14 cellular contexts compared by ENCODE assay signal in genomic region chr3:158102660-158103085, GRCh38. TPM values are rescaled to one million over a fixed set of nuclear protein-coding genes. Genes with fewer than 3 reads are reported as not detected.
A peak's percentile ranks its signal among the peaks of the same experiment; 100 is the strongest.
DNase-seq lines count a peak whose midpoint lies in the region; ATAC-seq, FAIRE-seq and TF ChIP-seq lines count a peak whose summit lies in the region.
"Had no signal": no experiment of that assay in that cellular context is flagged by ENCODE, and none has a peak within 500 bp of the region (broad histone marks: within the 10 kb centered on the region; RNA-seq: fewer than 3 reads in every experiment).

No MANE protein-coding gene starts in this region.

- H3K4me2 ChIP-seq in H9 (ENCODE audit: insufficient read depth, insufficient read length, low read length), result peak overlapping the region; percentile 71
- peak overlapping the region; percentile 76 to 99 for H3K4me2 ChIP-seq in H1 (ENCODE audit: insufficient read depth in 1 of 2, low read depth in 2 of 2, low read length in 2 of 2)

- H3T11ph ChIP-seq in H9 (ENCODE audit: low read length), result no peak overlapping the region

- ATAC-seq in CD4-positive, CD25-positive, alpha-beta regulatory T cell (ENCODE audit: low read depth in 2 of 2), result no peak
- no peak for ATAC-seq in aorta (ENCODE audit: low FRiP score)

- H3K23ac ChIP-seq in H9 (ENCODE audit: insufficient read length, low read depth, low read length) (no peak overlapping the region), H1 (ENCODE audit: insufficient read length) (no peak overlapping the region)

- no peaks in the 10 kb centered on the region for H3K79me1 ChIP-seq in H9 (ENCODE audit: insufficient read depth, low read depth, low read length, poor library complexity, severe bottlenecking)
- H3K79me1 ChIP-seq in H1 (ENCODE audit: low read depth, low read length), result no peaks in the 10 kb centered on the region

- H3K36me3 ChIP-seq in CD4-positive, CD25-positive, alpha-beta regulatory T cell (ENCODE audit: control insufficient read depth, insufficient read depth, low read length), result no peaks in the 10 kb centered on the region
- H3K36me3 ChIP-seq in H1 (ENCODE audit: control insufficient read depth in 2 of 4, insufficient read depth in 4 of 4, low read length in 3 of 4) (no peaks in the 10 kb centered on the region), aorta (ENCODE audit: control insufficient read depth in 1 of 2, insufficient read depth in 2 of 2, low read length in 1 of 2) (no peaks in the 10 kb centered on the region)

- H4K20me1 ChIP-seq in H9 (ENCODE audit: control insufficient read depth, insufficient read depth, insufficient read length) (no peaks in the 10 kb centered on the region), H1 (replicated peaks in 1 of 2; ENCODE audit: control insufficient read depth in 1 of 2, insufficient read depth in 2 of 2, low read length in 2 of 2) (peaks cover 2 to 19% of the 10 kb centered on the region in 2 experiments)

- H2BK12ac ChIP-seq in H9 (ENCODE audit: insufficient read length, low read depth, low read length), result no peak overlapping the region
- H2BK12ac ChIP-seq in H1 (ENCODE audit: low read depth, low read length), result no peak overlapping the region

- H3K18ac ChIP-seq in H9 (ENCODE audit: insufficient read length, low read depth, low read length), result no peak overlapping the region
- no peak overlapping the region for H3K18ac ChIP-seq in H1 (ENCODE audit: extremely low read depth, low read length)

- H3K4me3 ChIP-seq in CD4-positive, CD25-positive, alpha-beta regulatory T cell (ENCODE audit: low read depth, low read length), result no peak overlapping the region
- H3K4me3 ChIP-seq in H1 (ENCODE audit: extremely low read depth in 1 of 4, insufficient read depth in 2 of 4, low read depth in 3 of 4, low read length in 4 of 4), result peak overlapping the region; percentile 26 to 56 (median 30); a peak in 5 of 8 replicates
- no peak overlapping the region for H3K4me3 ChIP-seq in aorta (ENCODE audit: low read length in 2 of 2)

- H3K27ac Mint-ChIP-seq in CD4-positive, CD25-positive, alpha-beta regulatory T cell, result peak overlapping the region in 2 of 3 donors; percentile 52 to 53
- H3K27ac Mint-ChIP-seq in H9 (no peak overlapping the region; a peak in 1 of 7 replicates), nephron (no peak overlapping the region)

- no peak for DNase-seq in CD4-positive, CD25-positive, alpha-beta regulatory T cell
- peak; percentile 40 for DNase-seq in H9
- peak in 1 of 2 experiments; percentile 60 for DNase-seq in H1 (ENCODE audit: low read depth in 1 of 2, low spot score in 2 of 2)
- no peak for DNase-seq in NCI-H187 (lab: John Stamatoyannopoulos, UW)
- no peak for DNase-seq in NCI-H1105 treated with DMSO at 0.1 percent for 48 hours (lab: John Stamatoyannopoulos, UW)
- no peak for DNase-seq in NCI-H2171 (lab: John Stamatoyannopoulos, UW)
- no peak for DNase-seq in aorta
- DNase-seq: activated CD4-positive, alpha-beta T cell treated with anti-CD3 and anti-CD28 coated beads for 4 hours; anterior cingulate cortex; NCI-H526; stimulated activated CD8-positive, alpha-beta memory T cell treated with anti-CD3 and anti-CD28 coated beads, Interleukin-4, amount 100 ng/mL, for 48 hours had no signal

- H3K27me3 Mint-ChIP-seq in CD4-positive, CD25-positive, alpha-beta regulatory T cell, result peaks cover 99% of the 10 kb centered on the region
- H3K27me3 Mint-ChIP-seq in H9 (ENCODE audit: low read depth) (peaks cover 100% of the 10 kb centered on the region), nephron (ENCODE audit: low read depth) (peaks cover 98% of the 10 kb centered on the region)

- H3K4me1 ChIP-seq in CD4-positive, CD25-positive, alpha-beta regulatory T cell (ENCODE audit: control insufficient read depth, insufficient read depth, low read length, poor library complexity, severe bottlenecking), result peaks cover 55% of the 10 kb centered on the region
- H3K4me1 ChIP-seq in H9 (ENCODE audit: insufficient read depth, low read length), result no peaks in the 10 kb centered on the region
- peaks cover 0 to 20% (median 15%) of the 10 kb centered on the region in 4 experiments; a peak in 6 of 7 replicates for H3K4me1 ChIP-seq in H1 (replicated peaks in 1 of 4; ENCODE audit: control insufficient read depth in 3 of 4, insufficient read depth in 4 of 4, low read length in 3 of 4)
- no peaks in the 10 kb centered on the region for H3K4me1 ChIP-seq in aorta (ENCODE audit: control insufficient read depth in 1 of 2, insufficient read depth in 2 of 2, low read length in 2 of 2)

- H3K4ac ChIP-seq in H9 (ENCODE audit: low read depth, low read length) (no peak overlapping the region), H1 (replicated peaks; ENCODE audit: insufficient read length, low read depth, low read length) (no peak overlapping the region)

- no peak for TF ChIP-seq RAD21 in H1 (IDR thresholded peaks at IDR 0.05 in 1 of 2, conservative IDR thresholded peaks at IDR 0.05 in 1 of 2; ENCODE audit: low read depth in 2 of 2, low read length in 2 of 2)

- H4K5ac ChIP-seq in H9 (ENCODE audit: insufficient read length, low read depth, low read length) (no peak overlapping the region), H1 (ENCODE audit: insufficient read length, low read depth, low read length) (no peak overlapping the region)

- TF ChIP-seq POLR2A in H1 (IDR thresholded peaks at IDR 0.05; ENCODE audit: control extremely low read depth in 1 of 2, low read depth in 2 of 2, low read length in 2 of 2), result no peak

- H3K9me3 Mint-ChIP-seq in CD4-positive, CD25-positive, alpha-beta regulatory T cell, result peaks cover 0 to 11% (median 0%) of the 10 kb centered on the region in 7 donors
- H3K9me3 Mint-ChIP-seq in H9, result peaks cover 0 to 6% of the 10 kb centered on the region in 2 experiments; a peak in 2 of 5 replicates
- H3K9me3 Mint-ChIP-seq in nephron, result peaks cover 6% of the 10 kb centered on the region

- FAIRE-seq in H1 (lab: Jason Lieb, UNC), result no peak
- FAIRE-seq: endometrium had no signal

- no peaks in the 10 kb centered on the region for H3K36me3 Mint-ChIP-seq in CD4-positive, CD25-positive, alpha-beta regulatory T cell
- H3K36me3 Mint-ChIP-seq in H9 (ENCODE audit: insufficient read depth in 1 of 3, low read depth in 3 of 3), result no peaks in the 10 kb centered on the region; a peak in 1 of 7 replicates
- H3K36me3 Mint-ChIP-seq in nephron (ENCODE audit: low read depth), result no peaks in the 10 kb centered on the region

- no peak overlapping the region for H3K56ac ChIP-seq in H9 (ENCODE audit: insufficient read length, low read depth, low read length)
- H3K56ac ChIP-seq in H1 (replicated peaks; ENCODE audit: insufficient read length, low read depth, low read length), result peak overlapping the region; percentile 7

- no peak overlapping the region for H4K8ac ChIP-seq in H9 (replicated peaks; ENCODE audit: insufficient read length, low read depth, low read length)
- H4K8ac ChIP-seq in H1 (ENCODE audit: extremely low read depth, insufficient read depth, low read length), result no peak overlapping the region

- TF ChIP-seq CTCF in H9 (conservative IDR thresholded peaks at IDR 0.05) (no peak), H1 (IDR thresholded peaks at IDR 0.05; ENCODE audit: control extremely low read depth in 1 of 3, insufficient read depth in 1 of 3, low read depth in 1 of 3, low read length in 3 of 3) (no peak), nephron (IDR thresholded peaks at IDR 0.05; ENCODE audit: unreplicated experiment in 3 of 3) (no peak)

- H2AK5ac ChIP-seq in H9 (ENCODE audit: insufficient read length, low read length), result no peak overlapping the region
- no peak overlapping the region for H2AK5ac ChIP-seq in H1 (ENCODE audit: low read depth, low read length)

- H2BK5ac ChIP-seq in H9 (ENCODE audit: insufficient read length, low read length) (no peak overlapping the region), H1 (ENCODE audit: low read depth, low read length) (no peak overlapping the region)

- peak overlapping the region; percentile 33 to 80 (median 56) for H3K4me3 Mint-ChIP-seq in CD4-positive, CD25-positive, alpha-beta regulatory T cell
- H3K4me3 Mint-ChIP-seq in H9, result peak overlapping the region; percentile 56 to 89
- peak overlapping the region; percentile 26 to 50 (median 39) for H3K4me3 Mint-ChIP-seq in nephron

- H2BK15ac ChIP-seq in H9 (ENCODE audit: low read depth, low read length) (no peak overlapping the region), H1 (ENCODE audit: low read length) (no peak overlapping the region)

- WGBS in H9 (ENCODE audit: extremely low coverage, insufficient read length, low lambda C conversion rate), result no CpG with 5 or more reads among the region's 25 CpGs
- 6% methylated on average over 24 of the region's 25 CpGs; no CpG with 5 or more reads in 1 of the 2 experiments for WGBS in H1 (ENCODE audit: extremely low coverage in 1 of 2, insufficient coverage in 1 of 2, insufficient read length in 1 of 2, insufficient replicate concordance in 2 of 2, low coverage in 1 of 2, low lambda C conversion rate in 2 of 2, missing lambda C conversion rate in 1 of 2), 2 experiments
- WGBS in aorta, 2 donors, result 37 to 39% methylated on average over 25 of the region's 25 CpGs

- H3K23me2 ChIP-seq in H9 (ENCODE audit: insufficient read length, low read depth, low read length, poor library complexity, severe bottlenecking) (peaks cover 41% of the 10 kb centered on the region), H1 (ENCODE audit: low read depth, low read length) (peaks cover 37% of the 10 kb centered on the region; the same call in 1 of the 2 replicates)

- H3K27ac ChIP-seq in CD4-positive, CD25-positive, alpha-beta regulatory T cell (ENCODE audit: insufficient read depth, low read length, poor library complexity, severe bottlenecking), result no peak overlapping the region
- H3K27ac ChIP-seq in H9 (ENCODE audit: insufficient read length, low read depth, low read length), result no peak overlapping the region
- no peak overlapping the region for H3K27ac ChIP-seq in H1 (ENCODE audit: low read depth, low read length)
- H3K27ac ChIP-seq in aorta (ENCODE audit: low read depth in 1 of 2, low read length in 2 of 2), result no peak overlapping the region
- H3K27ac ChIP-seq: HL-60 had no signal

- intact Hi-C loops in aorta (cut with DNase I), result no loop called here

- H3K4me1 Mint-ChIP-seq in CD4-positive, CD25-positive, alpha-beta regulatory T cell, result peaks cover 12 to 56% (median 43%) of the 10 kb centered on the region in 4 donors
- peaks cover 48 to 59% of the 10 kb centered on the region in 2 experiments for H3K4me1 Mint-ChIP-seq in H9
- H3K4me1 Mint-ChIP-seq in nephron, result peaks cover 62% of the 10 kb centered on the region

- H3K9ac ChIP-seq in H9 (ENCODE audit: extremely low read depth, insufficient read length, low read length), result no peak overlapping the region
- no peak overlapping the region for H3K9ac ChIP-seq in H1 (replicated peaks in 1 of 4; ENCODE audit: extremely low read depth in 1 of 4, low read depth in 3 of 4, low read length in 3 of 4)

- H3K27me3 ChIP-seq in CD4-positive, CD25-positive, alpha-beta regulatory T cell (ENCODE audit: control insufficient read depth, insufficient read depth, low read length), result peaks cover 75% of the 10 kb centered on the region
- H3K27me3 ChIP-seq in H9 (ENCODE audit: insufficient read depth, low read length), result peaks cover 70% of the 10 kb centered on the region
- peaks cover 66 to 98% (median 89%) of the 10 kb centered on the region in 4 experiments for H3K27me3 ChIP-seq in H1 (replicated peaks in 1 of 4; ENCODE audit: control insufficient read depth in 3 of 4, extremely low read depth in 1 of 4, insufficient read depth in 3 of 4, low read length in 3 of 4)
- H3K27me3 ChIP-seq in aorta (ENCODE audit: control insufficient read depth in 1 of 2, insufficient read depth in 2 of 2, low read length in 1 of 2), result peaks cover 0 to 2% of the 10 kb centered on the region in 2 donors

- H3K14ac ChIP-seq in H9 (ENCODE audit: insufficient read depth, low read length), result no peak overlapping the region
- no peak overlapping the region for H3K14ac ChIP-seq in H1 (ENCODE audit: insufficient read length)

- POLR2A ChIA-PET in H1 (lab: Charles Lee; ENCODE audit: partially characterized antibody), result no interaction called here

- H4K91ac ChIP-seq in H9 (ENCODE audit: insufficient read length, low read depth, low read length) (no peak overlapping the region), H1 (replicated peaks; ENCODE audit: insufficient read length, low read length) (no peak overlapping the region)

- H2BK20ac ChIP-seq in H9 (ENCODE audit: low read depth, low read length, poor library complexity, severe bottlenecking), result no peak overlapping the region
- H2BK20ac ChIP-seq in H1 (ENCODE audit: low read length), result no peak overlapping the region

- no peak for TF ChIP-seq EP300 in H1 (IDR thresholded peaks at IDR 0.05; ENCODE audit: borderline replicate concordance in 1 of 2, low read depth in 2 of 2, low read length in 2 of 2)

- peaks cover 4 to 19% of the 10 kb centered on the region in 2 experiments for H3K9me3 ChIP-seq in CD4-positive, CD25-positive, alpha-beta regulatory T cell (ENCODE audit: control insufficient read depth in 2 of 2, low read length in 2 of 2)
- H3K9me3 ChIP-seq in H9 (ENCODE audit: control insufficient read depth, low read depth, low read length), result no peaks in the 10 kb centered on the region
- no peaks in the 10 kb centered on the region for H3K9me3 ChIP-seq in H1 (ENCODE audit: insufficient read depth in 2 of 2, low read depth in 1 of 2, low read length in 1 of 2)
- H3K9me3 ChIP-seq in aorta (ENCODE audit: control insufficient read depth, low read length), result no peaks in the 10 kb centered on the region

- H3K79me2 ChIP-seq in H9 (ENCODE audit: insufficient read depth, low read length) (no peaks in the 10 kb centered on the region), H1 (ENCODE audit: control insufficient read depth in 1 of 2, insufficient read depth in 2 of 2, low read length in 2 of 2) (no peaks in the 10 kb centered on the region)

- CTCF ChIA-PET in H1 (lab: Charles Lee; ENCODE audit: partially characterized antibody), result interaction anchor here (0.6 to 1.7 kb wide), 2 partner anchors 8 to 429 kb away, joined by 3 to 5 read pairs; no protein-coding TSS in a partner anchor

- H2BK120ac ChIP-seq in H9 (ENCODE audit: low read depth, low read length, poor library complexity, severe bottlenecking) (no peak overlapping the region), H1 (replicated peaks; ENCODE audit: low read depth, low read length) (no peak overlapping the region)

- H2AFZ ChIP-seq in H9 (ENCODE audit: low read length) (no peak overlapping the region), H1 (ENCODE audit: low read length) (no peak overlapping the region)

RNA-seq across cellular contexts. Expression of gene SHOX2, which starts 3.5 kb away (rescaled TPM):
- not detected for total RNA-seq in CD4-positive, CD25-positive, alpha-beta regulatory T cell
- polyA plus RNA-seq in CD4-positive, CD25-positive, alpha-beta regulatory T cell, result not detected
- total RNA-seq in H9 (2021) (not detected in 2 replicates), aorta (1 to 10 TPM in 1 of 2 donors, under 1 TPM in 1; 0.78 to 2.7 TPM)
- 0.11 and 0.29 TPM in 2 replicates for total RNA-seq in H1 (2021; fragmentation: NEBNext Ultra II Directional; extraction: Animal tissue kit (Norgen Biotek cat#: 25700))
- polyA plus RNA-seq in H1 (2011; rRNA removed) (0.03 TPM in 2 replicates), aorta (1 to 10 TPM; 1.1 to 2.6 TPM)
- 0.04 TPM for polyA plus RNA-seq in H1 (2011; cell fraction: cytosol; rRNA removed)
- polyA plus RNA-seq in H1 (2011; cell fraction: nucleus; rRNA removed), result 0.10 TPM
- 0.04 to 0.12 TPM (median 0.08 TPM) in 3 of 4 replicates, not detected in the other for polyA plus RNA-seq in H1 (2012, experiment 1 of 2)
- not detected for polyA plus RNA-seq in H1 (2012, experiment 2 of 2)
- 0.18 TPM for polyA plus RNA-seq in H1 (2013, experiment 1 of 2)
- polyA plus RNA-seq in H1 (2013, experiment 2 of 2), result 0.06 TPM
- polyA minus RNA-seq in H1 (2011; rRNA and poly(A)+ RNA removed), result 0.10 TPM in 1 of 2 replicates, not detected in the other
- not detected for polyA minus RNA-seq in H1 (2011; cell fraction: cytosol; rRNA and poly(A)+ RNA removed)
- not detected for polyA minus RNA-seq in H1 (2011; cell fraction: nucleus; rRNA and poly(A)+ RNA removed)

RNA-seq across cellular contexts. Expression of gene RSRC1, which starts 7.2 kb away (rescaled TPM):
- total RNA-seq in CD4-positive, CD25-positive, alpha-beta regulatory T cell, result 30.1 TPM
- 10 to 100 TPM; 25.8 to 35.7 (median 32.0) TPM for polyA plus RNA-seq in CD4-positive, CD25-positive, alpha-beta regulatory T cell
- total RNA-seq in H9 (2021) (34.1 and 37.9 TPM in 2 replicates), aorta (10 to 100 TPM; 30.7 to 39.4 TPM)
- total RNA-seq in H1 (2021; fragmentation: NEBNext Ultra II Directional; extraction: Animal tissue kit (Norgen Biotek cat#: 25700)), result 27.9 and 29.5 TPM in 2 replicates
- polyA plus RNA-seq in H1 (2011; rRNA removed) (1.6 and 2.0 TPM in 2 replicates), aorta (10 to 100 TPM; 17.3 to 26.2 TPM)
- 5.4 TPM for polyA plus RNA-seq in H1 (2011; cell fraction: cytosol; rRNA removed)
- polyA plus RNA-seq in H1 (2011; cell fraction: nucleus; rRNA removed), result 4.0 TPM
- polyA plus RNA-seq in H1 (2012, experiment 1 of 2), result 18.4 to 20.9 TPM (median 19.2 TPM) in 4 replicates
- 1.1 TPM for polyA plus RNA-seq in H1 (2012, experiment 2 of 2)
- polyA plus RNA-seq in H1 (2013, experiment 1 of 2), result 23.7 TPM
- polyA plus RNA-seq in H1 (2013, experiment 2 of 2), result 22.1 TPM
- 8.3 and 15.4 TPM in 2 replicates for polyA minus RNA-seq in H1 (2011; rRNA and poly(A)+ RNA removed)
- 10.4 TPM for polyA minus RNA-seq in H1 (2011; cell fraction: cytosol; rRNA and poly(A)+ RNA removed)
- polyA minus RNA-seq in H1 (2011; cell fraction: nucleus; rRNA and poly(A)+ RNA removed), result 28.0 TPM

Comparison
In these comparisons a context has a peak if more than half of its experiments do, and no peak if none do; other contexts are left out.
1. H3K4me3 ChIP-seq: peak in H1 (4 of 4); none in CD4-positive, CD25-positive, alpha-beta regulatory T cell (single experiment) and aorta (0 of 2).
2. H3K27ac Mint-ChIP-seq: peak in CD4-positive, CD25-positive, alpha-beta regulatory T cell (2 of 3); none in H9 (0 of 3) and nephron (0 of 3).
3. Peak in every context shown above with its lines, with median percentiles within 50 percentile points of each other: H3K4me3 Mint-ChIP-seq.